In genomic region chr5:77444356-77444755, GRCh38 we compare ENCODE assay signal across 29 cellular contexts. TPM values are rescaled to one million over a fixed set of nuclear protein-coding genes. Genes with fewer than 3 reads are reported as not detected.
DNase-seq lines count a peak whose midpoint lies in the region; ATAC-seq and TF ChIP-seq lines count a peak whose summit lies in the region.
"Had no signal": no experiment of that assay in that cellular context is flagged by ENCODE, and none has a peak within 500 bp of the region (broad histone marks: within the 10 kb centered on the region; RNA-seq: fewer than 3 reads in every experiment).

No MANE protein-coding gene starts in this region.

- H3K36me3 Mint-ChIP-seq in endodermal cell (ENCODE audit: low read depth) = peaks cover 41% of the 10 kb centered on the region

- no peak overlapping the region for H3K27ac Mint-ChIP-seq in endodermal cell
- H3K27ac Mint-ChIP-seq: B cell; CD8-positive, alpha-beta T cell had no signal

- ATAC-seq in HG03135 (IDR thresholded peaks at IDR 0.05; ENCODE audit: unreplicated experiment) (no peak), GM18868 (IDR thresholded peaks at IDR 0.05; ENCODE audit: unreplicated experiment) (no peak)
- ATAC-seq: CD8-positive, alpha-beta T cell had no signal

- TF ChIP-seq CTCF in foreskin fibroblast (IDR thresholded peaks at IDR 0.05; ENCODE audit: low read depth, low read length) (no peak), endodermal cell (conservative IDR thresholded peaks at IDR 0.05) (no peak)

- H3K27me3 Mint-ChIP-seq in endodermal cell (ENCODE audit: insufficient read depth) = no peaks in the 10 kb centered on the region
- H3K27me3 Mint-ChIP-seq: B cell had no signal

- WGBS in endodermal cell (ENCODE audit: insufficient coverage in 1 of 2, insufficient read length in 1 of 2), 2 experiments = 100% methylated on average over 1 of the region's 1 CpG; no CpG with 5 or more reads in 1 of the 2 experiments

- no peak overlapping the region for H3K4me3 Mint-ChIP-seq in endodermal cell
- H3K4me3 Mint-ChIP-seq: B cell; CD8-positive, alpha-beta T cell had no signal

- H3K36me3 ChIP-seq in adipocyte (ENCODE audit: control insufficient read depth, insufficient read depth, low read length, severe bottlenecking) (peaks cover 54% of the 10 kb centered on the region), endodermal cell (ENCODE audit: control insufficient read depth, insufficient read depth, low read length) (peaks cover 45% of the 10 kb centered on the region)

- no peak overlapping the region for H3K27ac ChIP-seq in endodermal cell (ENCODE audit: low read depth, low read length)
- H3K27ac ChIP-seq: C4-2B, PC-9, SJSA1 had no signal

- peaks cover 11% of the 10 kb centered on the region for H3K9me3 Mint-ChIP-seq in endodermal cell

- H3K9ac ChIP-seq in adipocyte (ENCODE audit: low read length) = no peak overlapping the region
- H3K9ac ChIP-seq in endodermal cell (ENCODE audit: extremely low read depth, low read length, poor library complexity, severe bottlenecking) = no peak overlapping the region

- peaks cover 1% of the 10 kb centered on the region for H3K4me1 ChIP-seq in adipocyte (ENCODE audit: control insufficient read depth, insufficient read depth, low read length)
- no peaks in the 10 kb centered on the region for H3K4me1 ChIP-seq in endodermal cell (ENCODE audit: control insufficient read depth, insufficient read depth, low read length)
- H3K4me1 ChIP-seq: Caco-2, SJSA1 had no signal

- H3K9me3 ChIP-seq in adipocyte (ENCODE audit: control insufficient read depth, low read length) (no peaks in the 10 kb centered on the region), endodermal cell (ENCODE audit: control insufficient read depth, low read length) (peaks cover 6% of the 10 kb centered on the region)
- H3K9me3 ChIP-seq: Caco-2, MG63, SJSA1 had no signal

- DNase-seq in AG08395 (ENCODE audit: low spot score) = peak; percentile 35
- peak; percentile 56 for DNase-seq in EL
- DNase-seq in adipocyte (ENCODE audit: low read depth) = peak; percentile 64
- peak; percentile 32 to 76 for DNase-seq in foreskin fibroblast
- DNase-seq in endodermal cell = no peak
- DNase-seq in NCI-H2171 treated with DMSO at 0.1 percent for 48 hours (lab: John Stamatoyannopoulos, UW) = no peak
- DNase-seq: 8988T; ACHN; Caco-2; CD8-positive, alpha-beta T cell; GF-D8; KG1; MG63; NCI-H1105 treated with DMSO at 0.1 percent for 48 hours; NCI-H146; NCI-H1930; NCI-H2107; NCI-H446; NCI-H524 treated with DMSO at 0.1 percent for 48 hours; NCI-H82; NK-92 treated with Interleukin-12 subunit alpha and Interleukin-12 subunit beta, amount 100 ng/mL, for 24 hours; PC-9; Right ventricle myocardium superior; RPMI8226 had no signal

- H3K4me3 ChIP-seq in adipocyte (ENCODE audit: low read length) (no peak overlapping the region), foreskin fibroblast (ENCODE audit: low read depth in 1 of 2, low read length in 2 of 2) (no peak overlapping the region), endodermal cell (ENCODE audit: low read length) (no peak overlapping the region)
- H3K4me3 ChIP-seq: MG63, PC-9, SJSA1 had no signal

- no peaks in the 10 kb centered on the region for H3K27me3 ChIP-seq in adipocyte (replicated peaks; ENCODE audit: control insufficient read depth, insufficient read depth, low read length)
- H3K27me3 ChIP-seq in endodermal cell (ENCODE audit: control insufficient read depth, insufficient read depth, low read length, poor library complexity, severe bottlenecking) = no peaks in the 10 kb centered on the region
- H3K27me3 ChIP-seq: MG63, SJSA1 had no signal

- no peaks in the 10 kb centered on the region for H3K4me1 Mint-ChIP-seq in endodermal cell
- H3K4me1 Mint-ChIP-seq: B cell had no signal

RNA-seq across cellular contexts. Expression of gene WDR41, which starts 47.8 kb away (rescaled TPM):
- 10 to 100 TPM; 61.6 to 80.9 TPM for total RNA-seq in endodermal cell
- polyA plus RNA-seq in endodermal cell (2013, experiment 1 of 2) = 49.5 TPM
- polyA plus RNA-seq in endodermal cell (2013, experiment 2 of 2) = 51.2 TPM

Comparison
In these comparisons a context has a peak if more than half of its experiments do, and no peak if none do; other contexts are left out.
1. DNase-seq: peak in AG08395 (single experiment), EL (single experiment), adipocyte (single experiment) and foreskin fibroblast (2 of 2); none in endodermal cell (single experiment) and NCI-H2171 treated with DMSO at 0.1 percent for 48 hours (single experiment).